ENCODE assay signal across 1 cellular context in the genomic region with DNA sequence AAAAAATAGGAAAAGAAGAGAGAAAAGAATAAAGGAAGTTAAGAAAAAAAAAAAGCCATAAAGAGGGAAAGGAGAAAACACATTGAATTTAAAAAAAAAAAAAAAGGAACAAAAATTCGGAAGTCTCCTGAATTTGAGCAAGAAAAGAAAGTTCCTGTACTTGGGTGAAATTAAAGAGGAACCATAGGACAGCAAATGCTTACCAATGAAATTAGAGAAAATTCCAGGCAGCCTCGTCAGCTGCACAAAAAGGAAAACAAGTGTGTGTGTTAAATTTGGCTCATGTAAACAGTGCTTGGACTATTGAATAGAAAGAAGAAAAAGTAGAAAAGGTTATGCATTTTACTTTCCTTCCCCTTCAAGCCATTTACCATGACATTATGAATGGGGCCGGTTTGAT.
TF ChIP-seq lines count a peak whose summit lies in the region.

No MANE protein-coding gene starts in this region.

TF ChIP-seq in SK-N-SH treated with all-trans-retinoic acid at 6 μM for 48 hours, 23 proteins besides CTCF, POLR2A, EP300 and RAD21 (continued from another document):
- TF ChIP-seq, protein P1, sequence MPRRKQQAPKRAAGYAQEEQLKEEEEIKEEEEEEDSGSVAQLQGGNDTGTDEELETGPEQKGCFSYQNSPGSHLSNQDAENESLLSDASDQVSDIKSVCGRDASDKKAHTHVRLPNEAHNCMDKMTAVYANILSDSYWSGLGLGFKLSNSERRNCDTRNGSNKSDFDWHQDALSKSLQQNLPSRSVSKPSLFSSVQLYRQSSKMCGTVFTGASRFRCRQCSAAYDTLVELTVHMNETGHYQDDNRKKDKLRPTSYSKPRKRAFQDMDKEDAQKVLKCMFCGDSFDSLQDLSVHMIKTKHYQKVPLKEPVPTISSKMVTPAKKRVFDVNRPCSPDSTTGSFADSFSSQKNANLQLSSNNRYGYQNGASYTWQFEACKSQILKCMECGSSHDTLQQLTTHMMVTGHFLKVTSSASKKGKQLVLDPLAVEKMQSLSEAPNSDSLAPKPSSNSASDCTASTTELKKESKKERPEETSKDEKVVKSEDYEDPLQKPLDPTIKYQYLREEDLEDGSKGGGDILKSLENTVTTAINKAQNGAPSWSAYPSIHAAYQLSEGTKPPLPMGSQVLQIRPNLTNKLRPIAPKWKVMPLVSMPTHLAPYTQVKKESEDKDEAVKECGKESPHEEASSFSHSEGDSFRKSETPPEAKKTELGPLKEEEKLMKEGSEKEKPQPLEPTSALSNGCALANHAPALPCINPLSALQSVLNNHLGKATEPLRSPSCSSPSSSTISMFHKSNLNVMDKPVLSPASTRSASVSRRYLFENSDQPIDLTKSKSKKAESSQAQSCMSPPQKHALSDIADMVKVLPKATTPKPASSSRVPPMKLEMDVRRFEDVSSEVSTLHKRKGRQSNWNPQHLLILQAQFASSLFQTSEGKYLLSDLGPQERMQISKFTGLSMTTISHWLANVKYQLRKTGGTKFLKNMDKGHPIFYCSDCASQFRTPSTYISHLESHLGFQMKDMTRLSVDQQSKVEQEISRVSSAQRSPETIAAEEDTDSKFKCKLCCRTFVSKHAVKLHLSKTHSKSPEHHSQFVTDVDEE (CRISPR knock-in tag; IDR thresholded peaks at IDR 0.05) = no peak
- TF ChIP-seq, protein P2, sequence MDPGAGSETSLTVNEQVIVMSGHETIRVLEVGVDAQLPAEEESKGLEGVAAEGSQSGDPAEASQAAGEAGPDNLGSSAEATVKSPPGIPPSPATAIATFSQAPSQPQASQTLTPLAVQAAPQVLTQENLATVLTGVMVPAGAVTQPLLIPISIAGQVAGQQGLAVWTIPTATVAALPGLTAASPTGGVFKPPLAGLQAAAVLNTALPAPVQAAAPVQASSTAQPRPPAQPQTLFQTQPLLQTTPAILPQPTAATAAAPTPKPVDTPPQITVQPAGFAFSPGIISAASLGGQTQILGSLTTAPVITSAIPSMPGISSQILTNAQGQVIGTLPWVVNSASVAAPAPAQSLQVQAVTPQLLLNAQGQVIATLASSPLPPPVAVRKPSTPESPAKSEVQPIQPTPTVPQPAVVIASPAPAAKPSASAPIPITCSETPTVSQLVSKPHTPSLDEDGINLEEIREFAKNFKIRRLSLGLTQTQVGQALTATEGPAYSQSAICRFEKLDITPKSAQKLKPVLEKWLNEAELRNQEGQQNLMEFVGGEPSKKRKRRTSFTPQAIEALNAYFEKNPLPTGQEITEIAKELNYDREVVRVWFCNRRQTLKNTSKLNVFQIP (CRISPR knock-in tag; IDR thresholded peaks at IDR 0.05; ENCODE audit: borderline replicate concordance, low read depth) = no peak
- no peak for TF ChIP-seq ZNF70 (CRISPR knock-in tag; IDR thresholded peaks at IDR 0.05)
- TF ChIP-seq, protein P3, sequence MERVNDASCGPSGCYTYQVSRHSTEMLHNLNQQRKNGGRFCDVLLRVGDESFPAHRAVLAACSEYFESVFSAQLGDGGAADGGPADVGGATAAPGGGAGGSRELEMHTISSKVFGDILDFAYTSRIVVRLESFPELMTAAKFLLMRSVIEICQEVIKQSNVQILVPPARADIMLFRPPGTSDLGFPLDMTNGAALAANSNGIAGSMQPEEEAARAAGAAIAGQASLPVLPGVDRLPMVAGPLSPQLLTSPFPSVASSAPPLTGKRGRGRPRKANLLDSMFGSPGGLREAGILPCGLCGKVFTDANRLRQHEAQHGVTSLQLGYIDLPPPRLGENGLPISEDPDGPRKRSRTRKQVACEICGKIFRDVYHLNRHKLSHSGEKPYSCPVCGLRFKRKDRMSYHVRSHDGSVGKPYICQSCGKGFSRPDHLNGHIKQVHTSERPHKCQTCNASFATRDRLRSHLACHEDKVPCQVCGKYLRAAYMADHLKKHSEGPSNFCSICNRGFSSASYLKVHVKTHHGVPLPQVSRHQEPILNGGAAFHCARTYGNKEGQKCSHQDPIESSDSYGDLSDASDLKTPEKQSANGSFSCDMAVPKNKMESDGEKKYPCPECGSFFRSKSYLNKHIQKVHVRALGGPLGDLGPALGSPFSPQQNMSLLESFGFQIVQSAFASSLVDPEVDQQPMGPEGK (CRISPR knock-in tag; IDR thresholded peaks at IDR 0.05; ENCODE audit: borderline replicate concordance) = no peak
- no peak for TF ChIP-seq SNAI2 (CRISPR knock-in tag; IDR thresholded peaks at IDR 0.05)
- no peak for TF ChIP-seq PPARA (CRISPR knock-in tag; IDR thresholded peaks at IDR 0.05; ENCODE audit: borderline replicate concordance)
- TF ChIP-seq BACH2 (CRISPR knock-in tag; IDR thresholded peaks at IDR 0.05; ENCODE audit: borderline replicate concordance) = no peak
- TF ChIP-seq, protein P4, sequence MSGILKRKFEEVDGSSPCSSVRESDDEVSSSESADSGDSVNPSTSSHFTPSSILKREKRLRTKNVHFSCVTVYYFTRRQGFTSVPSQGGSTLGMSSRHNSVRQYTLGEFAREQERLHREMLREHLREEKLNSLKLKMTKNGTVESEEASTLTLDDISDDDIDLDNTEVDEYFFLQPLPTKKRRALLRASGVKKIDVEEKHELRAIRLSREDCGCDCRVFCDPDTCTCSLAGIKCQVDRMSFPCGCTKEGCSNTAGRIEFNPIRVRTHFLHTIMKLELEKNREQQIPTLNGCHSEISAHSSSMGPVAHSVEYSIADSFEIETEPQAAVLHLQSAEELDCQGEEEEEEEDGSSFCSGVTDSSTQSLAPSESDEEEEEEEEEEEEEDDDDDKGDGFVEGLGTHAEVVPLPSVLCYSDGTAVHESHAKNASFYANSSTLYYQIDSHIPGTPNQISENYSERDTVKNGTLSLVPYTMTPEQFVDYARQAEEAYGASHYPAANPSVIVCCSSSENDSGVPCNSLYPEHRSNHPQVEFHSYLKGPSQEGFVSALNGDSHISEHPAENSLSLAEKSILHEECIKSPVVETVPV (CRISPR knock-in tag; IDR thresholded peaks at IDR 0.05) = no peak
- TF ChIP-seq RARB (CRISPR knock-in tag; IDR thresholded peaks at IDR 0.05) = no peak
